In genomic region chr7:8753355-8753754, GRCh38 we compare ENCODE assay signal across 6 cellular contexts.
"Had no signal": no experiment of that assay in that cellular context is flagged by ENCODE, and none has a peak within 500 bp of the region (broad histone marks: within the 10 kb centered on the region; RNA-seq: fewer than 3 reads in every experiment).

No MANE protein-coding gene starts in this region.

- H3K4me3 ChIP-seq: GM23338 had no signal

- H2AFZ ChIP-seq: GM23338 had no signal

- DNase-seq: H9, HCEC 1CT, IMR-90, KBM-7 had no signal

- H3K27ac Mint-ChIP-seq: GM23338, H9 had no signal

- H3K4me2 ChIP-seq: GM23338, KMS-11 had no signal

- H3K9me3 Mint-ChIP-seq: GM23338, H9 had no signal

- H3K27ac ChIP-seq: KMS-11 had no signal

- H3K9ac ChIP-seq: KMS-11 had no signal

- ATAC-seq: GM23338 had no signal

- H3K4me3 Mint-ChIP-seq: GM23338, H9 had no signal
